Comparison of ENCODE assay signal across 17 cellular contexts in the genomic region with DNA sequence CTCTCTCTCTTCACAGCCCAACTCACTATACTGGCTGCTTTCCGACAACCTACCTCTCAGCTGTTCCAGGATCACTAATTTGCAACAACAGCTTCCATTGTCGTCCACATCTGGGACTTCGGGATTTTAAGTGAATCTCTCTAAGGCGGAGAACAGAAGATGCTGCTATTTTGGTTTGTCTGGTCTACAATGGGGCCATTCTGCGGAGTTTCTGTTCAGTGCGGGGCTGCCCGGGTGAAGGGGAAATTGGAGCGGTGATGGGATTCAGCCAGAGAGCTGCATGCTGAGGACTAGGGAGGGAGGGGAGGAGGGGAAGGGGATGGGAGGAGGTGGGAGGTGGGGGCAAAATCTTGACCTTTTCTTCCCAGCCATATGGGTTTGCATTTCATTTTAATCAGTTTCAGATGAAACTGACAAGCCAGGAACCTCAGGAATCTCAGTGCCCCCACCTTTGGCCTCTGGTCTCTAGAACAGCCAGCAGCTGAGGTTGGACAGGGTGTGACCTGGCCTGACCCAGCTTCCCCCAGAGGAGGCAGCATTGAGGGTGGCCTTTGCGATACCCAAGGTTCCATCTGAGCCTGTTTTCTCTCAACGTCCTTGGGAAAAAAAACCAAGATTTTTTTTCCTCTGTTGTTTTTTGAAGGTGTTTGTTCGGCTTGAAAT. TPM values are rescaled to one million over a fixed set of nuclear protein-coding genes. Genes with fewer than 3 reads are reported as not detected.
DNase-seq lines count a peak whose midpoint lies in the region; ATAC-seq and TF ChIP-seq lines count a peak whose summit lies in the region.
"Had no signal": no experiment of that assay in that cellular context is flagged by ENCODE, and none has a peak within 500 bp of the region (broad histone marks: within the 10 kb centered on the region; RNA-seq: fewer than 3 reads in every experiment).

No MANE protein-coding gene starts in this region.

- no peak for TF ChIP-seq RAD21 in liver (IDR thresholded peaks at IDR 0.05)

- in situ Hi-C loops in KBM-7 (cut with MboI; ENCODE audit: low pct_unique_long_range_greater_than_20kb, low sequenced_read_pairs), result no loop called here

- WGBS in liver, result 88% methylated on average over 11 of the region's 11 CpGs

- H3K27me3 ChIP-seq in liver (ENCODE audit: control insufficient read depth in 4 of 4, insufficient read depth in 4 of 4, low read length in 3 of 4), result no peaks in the 10 kb centered on the region
- H3K27me3 ChIP-seq: BE2C, gastrocnemius medialis had no signal

- no peaks in the 10 kb centered on the region for H3K9me3 ChIP-seq in HEK293 (ENCODE audit: control insufficient read depth, insufficient read depth, low read depth, low read length)
- H3K9me3 ChIP-seq in liver (ENCODE audit: control insufficient read depth in 4 of 4, low read length in 3 of 4), result no peaks in the 10 kb centered on the region
- H3K9me3 ChIP-seq: BE2C, gastrocnemius medialis had no signal

- no peaks in the 10 kb centered on the region for H3K9me3 Mint-ChIP-seq in activated CD8-positive, alpha-beta T cell treated with anti-CD3 and anti-CD28 coated beads, Interleukin-2, amount 10 ng/mL, durations not matched to agents 7 days and 5 days (ENCODE audit: insufficient read depth)
- H3K9me3 Mint-ChIP-seq: activated naive CD4-positive, alpha-beta T cell treated with anti-CD3 and anti-CD28 coated beads, Interleukin-2, amount 50 U/mL, for 72 hours had no signal

- POLR2A ChIA-PET in HEK293 (lab: Yijun Ruan, JAX), result interaction anchor here (0.6 to 5.0 kb wide), 6 partner anchors 22 to 211 kb away, joined by 3 to 41 read pairs (median 15); partner anchors contain the start of gene ENAH
- POLR2A ChIA-PET in activated CD8-positive, alpha-beta T cell treated with anti-CD3 and anti-CD28 coated beads, Interleukin-2, amount 10 ng/mL, durations not matched to agents 7 days and 5 days (lab: Charles Lee), result no interaction called here

- H3K4me3 Mint-ChIP-seq in activated CD8-positive, alpha-beta T cell treated with anti-CD3 and anti-CD28 coated beads, Interleukin-2, amount 10 ng/mL, durations not matched to agents 7 days and 5 days, result no peak overlapping the region
- H3K4me3 Mint-ChIP-seq: activated CD4-positive, alpha-beta T cell treated with anti-CD3 and anti-CD28 coated beads for 36 hours had no signal

- H3K27ac ChIP-seq in HEK293 (ENCODE audit: extremely low read depth, low read depth, low read length), result no peak overlapping the region
- peak overlapping the region; percentile 21 for H3K27ac ChIP-seq in cingulate gyrus (ENCODE audit: low read depth, low read length)
- H3K27ac ChIP-seq in liver (ENCODE audit: low read depth in 1 of 2, low read length in 2 of 2), result no peak overlapping the region

- H3K4me1 ChIP-seq in HEK293 (ENCODE audit: control insufficient read depth, insufficient read depth, low read length) (peaks cover 16% of the 10 kb centered on the region), liver (ENCODE audit: control insufficient read depth in 4 of 4, insufficient read depth in 4 of 4, low read length in 3 of 4) (peaks cover 0 to 8% (median 2%) of the 10 kb centered on the region in 4 donors)

- peak; percentile 70 for ATAC-seq in sciatic nerve
- ATAC-seq in activated CD8-positive, alpha-beta T cell treated with anti-CD3 and anti-CD28 coated beads, Interleukin-2, amount 10 ng/mL, durations not matched to agents 7 days and 5 days, result no peak
- ATAC-seq in HG03469 (IDR thresholded peaks at IDR 0.05; ENCODE audit: unreplicated experiment), result no peak
- ATAC-seq: activated CD4-positive, alpha-beta T cell treated with anti-CD3 and anti-CD28 coated beads for 36 hours; activated naive CD4-positive, alpha-beta T cell treated with anti-CD3 and anti-CD28 coated beads, Interleukin-2, amount 50 U/mL, for 72 hours; gastrocnemius medialis had no signal

- H3K27me3 Mint-ChIP-seq in activated CD8-positive, alpha-beta T cell treated with anti-CD3 and anti-CD28 coated beads, Interleukin-2, amount 10 ng/mL, durations not matched to agents 7 days and 5 days (ENCODE audit: low read depth), result peaks cover 3% of the 10 kb centered on the region
- H3K27me3 Mint-ChIP-seq: activated CD4-positive, alpha-beta T cell treated with anti-CD3 and anti-CD28 coated beads for 36 hours had no signal

- H3K27ac Mint-ChIP-seq in activated CD8-positive, alpha-beta T cell treated with anti-CD3 and anti-CD28 coated beads, Interleukin-2, amount 10 ng/mL, durations not matched to agents 7 days and 5 days, result no peak overlapping the region
- H3K27ac Mint-ChIP-seq: activated CD4-positive, alpha-beta T cell treated with anti-CD3 and anti-CD28 coated beads for 36 hours; activated naive CD4-positive, alpha-beta T cell treated with anti-CD3 and anti-CD28 coated beads, Interleukin-2, amount 50 U/mL, for 72 hours had no signal

- CTCF ChIA-PET in HEK293 (lab: Yijun Ruan, JAX), result interaction anchor here (0.5 to 25.5 kb wide), 13 partner anchors 10 to 290 kb away, joined by 3 to 567 read pairs (median 5); partner anchors contain the start of gene ENAH
- CTCF ChIA-PET in activated CD8-positive, alpha-beta T cell treated with anti-CD3 and anti-CD28 coated beads, Interleukin-2, amount 10 ng/mL, durations not matched to agents 7 days and 5 days (lab: Charles Lee), result no interaction called here

- no peaks in the 10 kb centered on the region for H3K4me1 Mint-ChIP-seq in activated CD8-positive, alpha-beta T cell treated with anti-CD3 and anti-CD28 coated beads, Interleukin-2, amount 10 ng/mL, durations not matched to agents 7 days and 5 days (ENCODE audit: low read depth)

- H3K36me3 ChIP-seq in HEK293 (ENCODE audit: control insufficient read depth in 2 of 2, insufficient read depth in 1 of 2, low read length in 2 of 2), result no peaks in the 10 kb centered on the region
- no peaks in the 10 kb centered on the region for H3K36me3 ChIP-seq in liver (ENCODE audit: control insufficient read depth in 4 of 4, insufficient read depth in 3 of 4, low read depth in 1 of 4, low read length in 3 of 4)
- H3K36me3 ChIP-seq: BE2C, gastrocnemius medialis had no signal

- H3K36me3 Mint-ChIP-seq in activated CD8-positive, alpha-beta T cell treated with anti-CD3 and anti-CD28 coated beads, Interleukin-2, amount 10 ng/mL, durations not matched to agents 7 days and 5 days (ENCODE audit: low read depth), result no peaks in the 10 kb centered on the region

- DNase-seq in sciatic nerve (ENCODE audit: low spot score) (no peak), KBM-7 (no peak), NCI-H524 treated with DMSO at 0.1 percent for 48 hours (lab: John Stamatoyannopoulos, UW) (no peak)
- no peak for DNase-seq in activated CD8-positive, alpha-beta T cell treated with anti-CD3 and anti-CD28 coated beads, Interleukin-2, amount 10 ng/mL, durations not matched to agents 7 days and 5 days
- DNase-seq: activated CD4-positive, alpha-beta T cell treated with anti-CD3 and anti-CD28 coated beads for 36 hours; activated T-cell treated with anti-CD3 and anti-CD28 coated beads for 4 hours; BE2C; DND-41; gastrocnemius medialis; KG1; NCI-H1105; T-helper 2 cell had no signal

- intact Hi-C loops in sciatic nerve (cut with DNase I), result loop anchor here (5.0 kb wide), 1 partner anchor 293 kb away; no protein-coding TSS in a partner anchor

- no peak overlapping the region for H3K4me3 ChIP-seq in HEK293 (ENCODE audit: low read depth, low read length)
- H3K4me3 ChIP-seq in liver (ENCODE audit: low read depth in 1 of 3, low read length in 3 of 3), result no peak overlapping the region
- H3K4me3 ChIP-seq: gastrocnemius medialis had no signal

- no peak for TF ChIP-seq CTCF in HEK293 (tag by site-specific recombination; IDR thresholded peaks at IDR 0.05)
- TF ChIP-seq CTCF in liver (IDR thresholded peaks at IDR 0.05; ENCODE audit: low read depth, low read length, missing input control), result no peak

- H3K9ac ChIP-seq in liver (ENCODE audit: low read depth in 1 of 2, low read length in 2 of 2), result no peak overlapping the region

TF ChIP-seq in HEK293, 187 proteins besides CTCF, POLR2A, EP300 and RAD21:
- no peak for TF ChIP-seq ZNF785 (tag by site-specific recombination; IDR thresholded peaks at IDR 0.05)
- TF ChIP-seq ZNF341 (tag by site-specific recombination; IDR thresholded peaks at IDR 0.05; ENCODE audit: low read depth), result 0 out of 2 replicates have a peak, but pooled peaks have one; percentile 11
- no peak for TF ChIP-seq ZNF658 (tag by site-specific recombination; IDR thresholded peaks at IDR 0.05)

TF ChIP-seq in liver, 16 proteins besides CTCF, POLR2A, EP300 and RAD21:
- no peak for TF ChIP-seq FOXA2 (IDR thresholded peaks at IDR 0.05)
- no peak for TF ChIP-seq RXRA (IDR thresholded peaks at IDR 0.05)
- peak; percentile 73 for TF ChIP-seq NR2F2 (IDR thresholded peaks at IDR 0.05)
- no peak for TF ChIP-seq TAF1 (conservative IDR thresholded peaks at IDR 0.05)
- TF ChIP-seq FOXA1 (IDR thresholded peaks at IDR 0.05), result no peak
- TF ChIP-seq GABPA (IDR thresholded peaks at IDR 0.05 in 1 of 2, conservative IDR thresholded peaks at IDR 0.05 in 1 of 2), result no peak

RNA-seq across cellular contexts. Expression of gene SRP9, which starts 6.9 kb away (rescaled TPM):
- total RNA-seq in liver (100 to 1,000 TPM; 152 to 154 TPM), sciatic nerve (151 TPM)
- 100 to 1,000 TPM; 154 to 179 TPM for polyA plus RNA-seq in liver
- total RNA-seq in activated CD8-positive, alpha-beta T cell treated with anti-CD3 and anti-CD28 coated beads, Interleukin-2, amount 10 ng/mL, durations not matched to agents 7 days and 5 days, result 100 to 1,000 TPM; 240 to 247 TPM

RNA-seq across cellular contexts. Expression of gene EPHX1, which starts 39.2 kb away (rescaled TPM):
- 100 to 1,000 TPM in 1 of 2 donors, 10 to 100 TPM in 1; 93.8 to 230 TPM for total RNA-seq in liver
- polyA plus RNA-seq in liver, result 1,000 to 10,000 TPM in 1 of 2 donors, 100 to 1,000 TPM in 1; 178 to 1,448 TPM
- 232 TPM for total RNA-seq in sciatic nerve
- 1 to 10 TPM; 1.5 to 2.0 TPM for total RNA-seq in activated CD8-positive, alpha-beta T cell treated with anti-CD3 and anti-CD28 coated beads, Interleukin-2, amount 10 ng/mL, durations not matched to agents 7 days and 5 days

Comparison
In these comparisons a context has a peak if more than half of its experiments do, and no peak if none do; other contexts are left out.
1. RNA of gene EPHX1, which starts 39.2 kb away (total RNA-seq): 232 TPM in sciatic nerve (single experiment) and 93.8 to 230 TPM in liver; 1.5 to 2.0 TPM in activated CD8-positive, alpha-beta T cell treated with anti-CD3 and anti-CD28 coated beads, Interleukin-2, amount 10 ng/mL, durations not matched to agents 7 days and 5 days; every median in the first group is over 10 times any median in the second.